ENCODE assay signal across 1 cellular context in genomic region chr9:10079284-10079964, GRCh38.
TF ChIP-seq lines count a peak whose summit lies in the region.

No MANE protein-coding gene starts in this region.

TF ChIP-seq in H1, 55 proteins besides CTCF, POLR2A, EP300 and RAD21:
- TF ChIP-seq KDM5A (IDR thresholded peaks at IDR 0.05; ENCODE audit: low read length) (no peak), EGR1 (IDR thresholded peaks at IDR 0.05; ENCODE audit: borderline replicate concordance, low read depth, low read length) (no peak), USF2 (IDR thresholded peaks at IDR 0.05; ENCODE audit: low read length) (no peak), SRF (IDR thresholded peaks at IDR 0.05; ENCODE audit: low read depth, low read length) (no peak), HDAC2 (IDR thresholded peaks at IDR 0.05; ENCODE audit: borderline replicate concordance in 1 of 2, low read depth in 2 of 2, low read length in 2 of 2) (no peak), RNF2 (IDR thresholded peaks at IDR 0.05; ENCODE audit: borderline replicate concordance, low read depth, low read length, missing control alignments, poor library complexity, severe bottlenecking) (no peak), MAFK (IDR thresholded peaks at IDR 0.05; ENCODE audit: low read depth, low read length) (no peak), TAF1 (IDR thresholded peaks at IDR 0.05; ENCODE audit: low read depth, low read length) (no peak), CREB1 (IDR thresholded peaks at IDR 0.05) (no peak), YY1 (IDR thresholded peaks at IDR 0.05; ENCODE audit: low read depth, low read length) (no peak)
